ENCODE assay signal across 8 cellular contexts in genomic region chr6:41371992-41372525, GRCh38. TPM values are rescaled to one million over a fixed set of nuclear protein-coding genes. Genes with fewer than 3 reads are reported as not detected.
A peak's percentile ranks its signal among the peaks of the same experiment; 100 is the strongest.
DNase-seq lines count a peak whose midpoint lies in the region; ATAC-seq and TF ChIP-seq lines count a peak whose summit lies in the region.

No MANE protein-coding gene starts in this region.

- peaks cover 89% of the 10 kb centered on the region for H3K27me3 Mint-ChIP-seq in brain
- peaks cover 79% of the 10 kb centered on the region for H3K27me3 Mint-ChIP-seq in type B pancreatic cell

- peaks cover 31% of the 10 kb centered on the region for H3K27me3 ChIP-seq in mesendoderm (ENCODE audit: insufficient read depth, low read length, poor library complexity)

- WGBS in mesendoderm (ENCODE audit: extremely low coverage, insufficient coverage, low lambda C conversion rate), result no CpG with 5 or more reads among the region's 34 CpGs

- H3K27ac Mint-ChIP-seq in brain, result peak overlapping the region in 3 of 5 experiments; percentile 3 to 85 (median 47)
- peak overlapping the region; percentile 49 for H3K27ac Mint-ChIP-seq in type B pancreatic cell

- H2AK5ac ChIP-seq in mesendoderm (ENCODE audit: low read length), result no peak overlapping the region

- no peak overlapping the region for H3K27ac ChIP-seq in mesendoderm (ENCODE audit: low read depth, low read length)

- H3K4ac ChIP-seq in mesendoderm (ENCODE audit: low read depth, low read length), result no peak overlapping the region

- H2BK5ac ChIP-seq in mesendoderm (ENCODE audit: low read length), result no peak overlapping the region

- H3K4me1 Mint-ChIP-seq in brain (peaks cover 72% of the 10 kb centered on the region), type B pancreatic cell (ENCODE audit: unreplicated experiment) (peaks cover 66% of the 10 kb centered on the region)

- H3K4me3 ChIP-seq in mesendoderm (ENCODE audit: low read length), result no peak overlapping the region

- H3K9me3 Mint-ChIP-seq in brain (peaks cover 0 to 8% (median 5%) of the 10 kb centered on the region in 5 experiments), type B pancreatic cell (no peaks in the 10 kb centered on the region)

- H4K5ac ChIP-seq in mesendoderm (ENCODE audit: low read length), result no peak overlapping the region

- DNase-seq in stimulated activated CD4-positive, alpha-beta T cell treated with anti-CD3 and anti-CD28 coated beads, Interleukin-2, amount 100 ng/mL, for 4 hours (ENCODE audit: low read depth), result peak; percentile 22
- no peak for DNase-seq in stimulated activated CD4-positive, alpha-beta T cell treated with anti-CD3 and anti-CD28 coated beads, Interleukin-12 subunit alpha, Interleukin-12 subunit beta, amount 100 ng/mL, for 4 hours
- DNase-seq in mesendoderm (peak; percentile 66), type B pancreatic cell (ENCODE audit: extremely low spot score, unreplicated experiment) (no peak)

- no peaks in the 10 kb centered on the region for H3K36me3 ChIP-seq in mesendoderm (ENCODE audit: control insufficient read depth, insufficient read depth, low read length)

- H3K36me3 Mint-ChIP-seq in brain, result no peaks in the 10 kb centered on the region
- no peaks in the 10 kb centered on the region for H3K36me3 Mint-ChIP-seq in type B pancreatic cell

- H3K9ac ChIP-seq in mesendoderm (ENCODE audit: low read length), result peak overlapping the region; percentile 46

- ATAC-seq in HG02678 (IDR thresholded peaks at IDR 0.05; ENCODE audit: unreplicated experiment) (no peak), GM21529 (IDR thresholded peaks at IDR 0.05; ENCODE audit: unreplicated experiment) (no peak), GM18861 (IDR thresholded peaks at IDR 0.05; ENCODE audit: unreplicated experiment) (no peak)

- no peaks in the 10 kb centered on the region for H3K79me1 ChIP-seq in mesendoderm (ENCODE audit: low read length)

- H4K8ac ChIP-seq in mesendoderm (ENCODE audit: low read depth, low read length), result no peak overlapping the region

- no peak overlapping the region for H3K18ac ChIP-seq in mesendoderm (ENCODE audit: low read length)

- H3K56ac ChIP-seq in mesendoderm (ENCODE audit: low read length), result peak overlapping the region; percentile 68

- H3K79me2 ChIP-seq in mesendoderm (ENCODE audit: control insufficient read depth, insufficient read depth, low read length), result no peaks in the 10 kb centered on the region

- TF ChIP-seq CTCF in brain (conservative IDR thresholded peaks at IDR 0.05) (no peak), type B pancreatic cell (conservative IDR thresholded peaks at IDR 0.05) (no peak)

- no peak overlapping the region for H3K23ac ChIP-seq in mesendoderm (ENCODE audit: low read length)

- H3K4me3 Mint-ChIP-seq in brain (peak overlapping the region; percentile 82 to 89 (median 84)), type B pancreatic cell (peak overlapping the region; percentile 88)

- no peak overlapping the region for H2BK120ac ChIP-seq in mesendoderm (ENCODE audit: low read depth, low read length)

- no peak overlapping the region for H2BK15ac ChIP-seq in mesendoderm (replicated peaks; ENCODE audit: low read depth)

- H3K4me1 ChIP-seq in mesendoderm (ENCODE audit: control insufficient read depth, low read depth, low read length), result peaks cover 13% of the 10 kb centered on the region

- peak overlapping the region; percentile 73 for H3K4me2 ChIP-seq in mesendoderm (ENCODE audit: low read length)

RNA-seq across cellular contexts. Expression of gene NCR2, which starts 36.7 kb away (rescaled TPM):
- polyA plus RNA-seq in brain (ENCODE audit: insufficient read depth, low read depth, low replicate concordance), result not detected
- polyA plus RNA-seq in mesendoderm (2013, experiment 1 of 2), result not detected
- polyA plus RNA-seq in mesendoderm (2013, experiment 2 of 2), result not detected
- not detected in 2 replicates for total RNA-seq in type B pancreatic cell (ENCODE audit: low replicate concordance)

Comparison
In these comparisons a context has a peak if more than half of its experiments do, and no peak if none do; other contexts are left out.
1. DNase-seq: peak in stimulated activated CD4-positive, alpha-beta T cell treated with anti-CD3 and anti-CD28 coated beads, Interleukin-2, amount 100 ng/mL, for 4 hours (single experiment) and mesendoderm (single experiment); none in stimulated activated CD4-positive, alpha-beta T cell treated with anti-CD3 and anti-CD28 coated beads, Interleukin-12 subunit alpha, Interleukin-12 subunit beta, amount 100 ng/mL, for 4 hours (single experiment) and type B pancreatic cell (single experiment).